8 cellular contexts compared by ENCODE assay signal in genomic region chr7:28957822-28958234, GRCh38. TPM values are rescaled to one million over a fixed set of nuclear protein-coding genes. Genes with fewer than 3 reads are reported as not detected.
A peak's percentile ranks its signal among the peaks of the same experiment; 100 is the strongest.
DNase-seq lines count a peak whose midpoint lies in the region; ATAC-seq and TF ChIP-seq lines count a peak whose summit lies in the region.

No MANE protein-coding gene starts in this region.

- no peak for TF ChIP-seq EP300 in tibial nerve (IDR thresholded peaks at IDR 0.05)

- no peak overlapping the region for H2AK5ac ChIP-seq in mesenchymal stem cell (ENCODE audit: low read length, severe bottlenecking)

- H4K8ac ChIP-seq in mesenchymal stem cell (ENCODE audit: low read length), result no peak overlapping the region

- ATAC-seq in GM19463 (IDR thresholded peaks at IDR 0.05; ENCODE audit: unreplicated experiment) (no peak), left lobe of liver (no peak)

- H3K79me1 ChIP-seq in mesenchymal stem cell (replicated peaks; ENCODE audit: low read length, poor library complexity, severe bottlenecking), result no peaks in the 10 kb centered on the region

- H3K4me1 ChIP-seq in mesenchymal stem cell (ENCODE audit: control insufficient read depth, insufficient read depth, low read depth, low read length) (peaks cover 33% of the 10 kb centered on the region), tibial nerve (peaks cover 0 to 36% (median 14%) of the 10 kb centered on the region in 4 donors)

- no peak for TF ChIP-seq POLR2A in tibial nerve (IDR thresholded peaks at IDR 0.05)

- H3K14ac ChIP-seq in mesenchymal stem cell (ENCODE audit: low read length in 2 of 2), result no peak overlapping the region

- H4K91ac ChIP-seq in mesenchymal stem cell (ENCODE audit: low read length), result peak overlapping the region; percentile 70

- H2BK12ac ChIP-seq in mesenchymal stem cell (ENCODE audit: low read length in 2 of 2), result peak overlapping the region; percentile 31 to 75

- peaks cover 0 to 8% of the 10 kb centered on the region in 2 experiments for H3K36me3 ChIP-seq in mesenchymal stem cell (ENCODE audit: control insufficient read depth in 1 of 2, insufficient read depth in 2 of 2, low read depth in 1 of 2, low read length in 2 of 2)
- H3K36me3 ChIP-seq in tibial nerve, result no peaks in the 10 kb centered on the region

- peak overlapping the region; percentile 38 for H3K9ac ChIP-seq in mesenchymal stem cell (ENCODE audit: low read length)

- H3K4me3 ChIP-seq in choroid plexus epithelial cell (ENCODE audit: low read depth, low read length) (peak overlapping the region; percentile 45), mesenchymal stem cell (ENCODE audit: insufficient read depth in 1 of 2, low read depth in 1 of 2, low read length in 2 of 2) (peak overlapping the region; percentile 37 to 75), tibial nerve (peak overlapping the region; percentile 22 to 61 (median 52))

- H2BK15ac ChIP-seq in mesenchymal stem cell (ENCODE audit: low read depth, poor library complexity, severe bottlenecking), result no peak overlapping the region

- peaks cover 44 to 62% of the 10 kb centered on the region in 2 experiments for H3K27me3 ChIP-seq in mesenchymal stem cell (ENCODE audit: control insufficient read depth in 1 of 2, insufficient read depth in 1 of 2, low read length in 2 of 2)
- peaks cover 0 to 44% of the 10 kb centered on the region in 2 donors for H3K27me3 ChIP-seq in tibial nerve

- 3% methylated on average over 41 of the region's 43 CpGs for WGBS in mesenchymal stem cell
- 0 to 1% methylated on average over 9 to 23 of the region's 43 CpGs for WGBS in tibial nerve, 2 donors

- DNase-seq in NCI-H510A treated with DMSO at 0.1 percent for 48 hours (lab: John Stamatoyannopoulos, UW) (peak; percentile 21), NCI-H510A (lab: John Stamatoyannopoulos, UW) (no peak), choroid plexus epithelial cell (ENCODE audit: low read depth) (peak; percentile 13), mesenchymal stem cell (no peak), tibial nerve (ENCODE audit: low spot score in 2 of 2) (no peak), HT-29 (ENCODE audit: low spot score) (no peak), left lobe of liver (ENCODE audit: low spot score) (no peak)

- H3K18ac ChIP-seq in mesenchymal stem cell (ENCODE audit: low read depth in 1 of 2, low read length in 2 of 2), result peak overlapping the region; percentile 61 to 63

- no peak overlapping the region for H2BK5ac ChIP-seq in mesenchymal stem cell (ENCODE audit: low read depth, low read length, poor library complexity, severe bottlenecking)

- H3K23ac ChIP-seq in mesenchymal stem cell (ENCODE audit: low read length in 2 of 2), result peak overlapping the region in 1 of 2 experiments; percentile 14

- H2BK120ac ChIP-seq in mesenchymal stem cell (ENCODE audit: low read depth, low read length), result peak overlapping the region; percentile 95

- H3K9me3 ChIP-seq in mesenchymal stem cell (ENCODE audit: control insufficient read depth, low read length), result peaks cover 2% of the 10 kb centered on the region
- no peaks in the 10 kb centered on the region for H3K9me3 ChIP-seq in tibial nerve

- peak overlapping the region; percentile 83 for H3K4me2 ChIP-seq in mesenchymal stem cell (ENCODE audit: low read length, poor library complexity, severe bottlenecking)

- H3K27ac ChIP-seq in mesenchymal stem cell (ENCODE audit: low read length, poor library complexity, severe bottlenecking), result no peak overlapping the region
- peak overlapping the region in 1 of 4 donors; percentile 16 for H3K27ac ChIP-seq in tibial nerve

- TF ChIP-seq CTCF in choroid plexus epithelial cell (conservative IDR thresholded peaks at IDR 0.05; ENCODE audit: low read depth, low read length) (no peak), tibial nerve (IDR thresholded peaks at IDR 0.05) (no peak)

- no peak overlapping the region for H3K4ac ChIP-seq in mesenchymal stem cell (ENCODE audit: low read depth in 1 of 2, low read length in 2 of 2)

- peak overlapping the region; percentile 46 for H2AFZ ChIP-seq in mesenchymal stem cell (ENCODE audit: low read depth, low read length)

RNA-seq across cellular contexts. Expression of gene TRIL, which starts 0.3 kb away (rescaled TPM):
- 6.3 TPM for polyA plus RNA-seq in mesenchymal stem cell (2013, experiment 1 of 2)
- 6.2 TPM for polyA plus RNA-seq in mesenchymal stem cell (2013, experiment 2 of 2)
- 1 to 10 TPM; 1.2 to 2.8 (median 2.4) TPM for total RNA-seq in tibial nerve
- 0.03 TPM in 1 of 2 replicates, not detected in the other for total RNA-seq in HT-29 (2014; rRNA removed; shearing (Covaris generic))
- 0.18 TPM for total RNA-seq in left lobe of liver

Comparison
In these comparisons a context has a peak if more than half of its experiments do, and no peak if none do; other contexts are left out.
1. DNase-seq: peak in NCI-H510A treated with DMSO at 0.1 percent for 48 hours (single experiment) and choroid plexus epithelial cell (single experiment); none in NCI-H510A (single experiment), mesenchymal stem cell (single experiment), tibial nerve (0 of 2), HT-29 (single experiment) and left lobe of liver (single experiment).
2. Peak in every context shown above with its lines, with median percentiles within 50 percentile points of each other: H3K4me3 ChIP-seq.